ENCODE assay signal across 18 cellular contexts in the genomic region with DNA sequence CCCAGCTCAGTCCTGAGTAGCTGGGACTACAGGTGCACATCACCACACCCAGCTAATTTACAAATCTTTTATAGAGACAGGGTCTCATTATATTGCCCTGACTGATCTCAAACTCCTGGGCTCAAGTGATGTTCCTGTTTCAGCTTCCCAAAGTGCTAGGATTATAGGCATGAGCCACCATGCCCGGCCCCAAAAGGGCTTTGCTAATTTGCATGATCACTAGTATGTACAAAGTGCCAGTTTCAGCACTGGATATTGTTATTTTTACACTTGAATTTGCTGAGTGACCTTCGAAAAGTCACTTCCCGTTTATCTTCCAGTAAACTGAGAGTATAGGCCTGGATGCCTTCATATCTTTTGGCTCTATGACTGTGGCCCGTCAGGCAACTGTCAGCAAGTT. TPM values are rescaled to one million over a fixed set of nuclear protein-coding genes. Genes with fewer than 3 reads are reported as not detected.
A peak's percentile ranks its signal among the peaks of the same experiment; 100 is the strongest.
DNase-seq lines count a peak whose midpoint lies in the region; ATAC-seq, FAIRE-seq and TF ChIP-seq lines count a peak whose summit lies in the region.
"Had no signal": no experiment of that assay in that cellular context is flagged by ENCODE, and none has a peak within 500 bp of the region (broad histone marks: within the 10 kb centered on the region; RNA-seq: fewer than 3 reads in every experiment).

No MANE protein-coding gene starts in this region.

- FAIRE-seq in kidney (lab: Jason Lieb, UNC) (no peak), GM19239 (lab: Jason Lieb, UNC) (no peak)
- FAIRE-seq: D721Med, H1 had no signal

- CTCF ChIA-PET in activated CD4-positive, alpha-beta memory T cell treated with anti-CD3 and anti-CD28 coated beads for 36 hours (lab: Charles Lee), result no interaction called here

- POLR2A ChIA-PET in activated CD4-positive, alpha-beta memory T cell treated with anti-CD3 and anti-CD28 coated beads for 36 hours (lab: Charles Lee), result no interaction called here

- H3K4me1 ChIP-seq in Peyer's patch (no peaks in the 10 kb centered on the region), RWPE2 (ENCODE audit: insufficient read depth, poor library complexity, severe bottlenecking) (no peaks in the 10 kb centered on the region), kidney (ENCODE audit: control insufficient read depth in 1 of 2, insufficient read depth in 1 of 2, low read depth in 1 of 2, low read length in 2 of 2) (no peaks in the 10 kb centered on the region), sigmoid colon (no peaks in the 10 kb centered on the region)
- H3K4me1 ChIP-seq: A549, BE2C had no signal

- no peaks in the 10 kb centered on the region for H3K9me3 ChIP-seq in Peyer's patch
- no peaks in the 10 kb centered on the region for H3K9me3 ChIP-seq in RWPE2 (ENCODE audit: severe bottlenecking)
- no peaks in the 10 kb centered on the region for H3K9me3 ChIP-seq in kidney (ENCODE audit: control insufficient read depth in 1 of 2, low read length in 2 of 2)
- H3K9me3 ChIP-seq in sigmoid colon, result no peaks in the 10 kb centered on the region
- H3K9me3 ChIP-seq: A549, BE2C, HAP-1 had no signal

- no peak overlapping the region for H3K4me3 Mint-ChIP-seq in activated CD4-positive, alpha-beta memory T cell treated with anti-CD3 and anti-CD28 coated beads for 36 hours
- H3K4me3 Mint-ChIP-seq: CD4-positive, alpha-beta memory T cell had no signal

- WGBS in sigmoid colon, 2 donors, result 82 to 93% methylated on average over 4 of the region's 4 CpGs

- TF ChIP-seq POLR2A in Peyer's patch (IDR thresholded peaks at IDR 0.05) (no peak), sigmoid colon (IDR thresholded peaks at IDR 0.05) (no peak)

- H3K27ac ChIP-seq in Peyer's patch (no peak overlapping the region), RWPE2 (ENCODE audit: poor library complexity, severe bottlenecking) (no peak overlapping the region), kidney (ENCODE audit: low read depth in 2 of 2, low read length in 2 of 2) (no peak overlapping the region), sigmoid colon (no peak overlapping the region)
- H3K27ac ChIP-seq: A549, C4-2B, HL-60 had no signal

- H3K27ac Mint-ChIP-seq in activated CD4-positive, alpha-beta memory T cell treated with anti-CD3 and anti-CD28 coated beads for 36 hours, result no peak overlapping the region
- H3K27ac Mint-ChIP-seq: CD4-positive, alpha-beta memory T cell had no signal

- no peaks in the 10 kb centered on the region for H3K9me3 Mint-ChIP-seq in activated CD4-positive, alpha-beta memory T cell treated with anti-CD3 and anti-CD28 coated beads for 36 hours
- H3K9me3 Mint-ChIP-seq: CD4-positive, alpha-beta memory T cell had no signal

- no peak for TF ChIP-seq EP300 in sigmoid colon (IDR thresholded peaks at IDR 0.05)

- peak in 2 of 3 donors; percentile 4 to 23 for DNase-seq in Peyer's patch
- DNase-seq in RWPE2 (ENCODE audit: low spot score), result peak; percentile 14
- peak; percentile 15 for DNase-seq in kidney
- DNase-seq in sigmoid colon, result peak; percentile 8
- no peak for DNase-seq in activated CD4-positive, alpha-beta memory T cell treated with anti-CD3 and anti-CD28 coated beads for 36 hours
- no peak for DNase-seq in GM19239 (ENCODE audit: insufficient read length, low spot score)
- DNase-seq: BE2C; CD4-positive, alpha-beta memory T cell; COR-L47; DMS153; DMS79 treated with DMSO at 0.1 percent for 48 hours; GDM1 had no signal

- H3K27me3 Mint-ChIP-seq in activated CD4-positive, alpha-beta memory T cell treated with anti-CD3 and anti-CD28 coated beads for 36 hours, result no peaks in the 10 kb centered on the region
- H3K27me3 Mint-ChIP-seq: CD4-positive, alpha-beta memory T cell had no signal

- H3K4me3 ChIP-seq in Peyer's patch (no peak overlapping the region), RWPE2 (ENCODE audit: severe bottlenecking) (no peak overlapping the region), kidney (ENCODE audit: low read length in 2 of 2) (no peak overlapping the region), sigmoid colon (no peak overlapping the region)
- H3K4me3 ChIP-seq: A549, HAP-1 had no signal

- ATAC-seq in RWPE2 (ENCODE audit: low read depth), result no peak
- ATAC-seq: A549 had no signal

- TF ChIP-seq CTCF in Peyer's patch (IDR thresholded peaks at IDR 0.05), result no peak
- no peak for TF ChIP-seq CTCF in RWPE2 (IDR thresholded peaks at IDR 0.05; ENCODE audit: poor library complexity, severe bottlenecking)
- no peak for TF ChIP-seq CTCF in kidney (IDR thresholded peaks at IDR 0.05; ENCODE audit: borderline replicate concordance, extremely low read depth, insufficient read depth)
- no peak for TF ChIP-seq CTCF in sigmoid colon (IDR thresholded peaks at IDR 0.05)

- intact Hi-C loops in kidney (cut with DNase I), result no loop called here
- intact Hi-C loops in sigmoid colon (cut with DNase I), result loop anchor here (10.0 kb wide), 1 partner anchor 163 kb away; the partner anchor contains the start of gene PIAS1
- intact Hi-C loops in activated CD4-positive, alpha-beta memory T cell treated with anti-CD3 and anti-CD28 coated beads for 36 hours (cut with micrococcal nuclease), result no loop called here

- peaks cover 11% of the 10 kb centered on the region for H3K36me3 Mint-ChIP-seq in activated CD4-positive, alpha-beta memory T cell treated with anti-CD3 and anti-CD28 coated beads for 36 hours

- no peaks in the 10 kb centered on the region for H3K4me1 Mint-ChIP-seq in activated CD4-positive, alpha-beta memory T cell treated with anti-CD3 and anti-CD28 coated beads for 36 hours (ENCODE audit: low read depth)
- H3K4me1 Mint-ChIP-seq: CD4-positive, alpha-beta memory T cell had no signal

- no peak overlapping the region for H3K9ac ChIP-seq in kidney (ENCODE audit: low read length in 2 of 2)

- H3K36me3 ChIP-seq in Peyer's patch, result peaks cover 0 to 11% (median 0%) of the 10 kb centered on the region in 3 donors
- peaks cover 36% of the 10 kb centered on the region for H3K36me3 ChIP-seq in RWPE2 (ENCODE audit: low read depth)
- H3K36me3 ChIP-seq in kidney (ENCODE audit: control insufficient read depth in 1 of 2, insufficient read depth in 2 of 2, low read length in 2 of 2), result peaks cover 0 to 2% of the 10 kb centered on the region in 2 donors
- peaks cover 0 to 20% (median 0%) of the 10 kb centered on the region in 4 donors for H3K36me3 ChIP-seq in sigmoid colon

- no peaks in the 10 kb centered on the region for H3K27me3 ChIP-seq in Peyer's patch
- H3K27me3 ChIP-seq in RWPE2 (ENCODE audit: insufficient read depth, poor library complexity, severe bottlenecking), result no peaks in the 10 kb centered on the region
- H3K27me3 ChIP-seq in sigmoid colon, result no peaks in the 10 kb centered on the region
- H3K27me3 ChIP-seq: BE2C had no signal

RNA-seq across cellular contexts. Expression of gene CLN6, which starts 12.2 kb away (rescaled TPM):
- total RNA-seq in Peyer's patch (10 to 100 TPM; 19.0 to 38.0 (median 23.0) TPM), kidney (36.6 TPM), sigmoid colon (10 to 100 TPM in 3 of 4 donors, 1 to 10 TPM in 1; 9.3 to 17.4 (median 12.7) TPM)
- polyA plus RNA-seq in kidney (ENCODE audit: insufficient read depth, low read depth, low replicate concordance) (30.8 TPM), sigmoid colon (10 to 100 TPM in 1 of 3 donors, 1 to 10 TPM in 2; 5.4 to 43.3 (median 7.2) TPM)
- 10 to 100 TPM; 32.9 to 34.2 TPM for total RNA-seq in activated CD4-positive, alpha-beta memory T cell treated with anti-CD3 and anti-CD28 coated beads for 36 hours

RNA-seq across cellular contexts. Expression of gene CALML4, which starts 12.2 kb away (rescaled TPM):
- total RNA-seq in Peyer's patch, result 100 to 1,000 TPM in 3 of 4 donors, 10 to 100 TPM in 1; 57.8 to 153 (median 126) TPM
- 17.4 TPM for total RNA-seq in kidney
- polyA plus RNA-seq in kidney (ENCODE audit: insufficient read depth, low read depth, low replicate concordance), result 54.7 TPM
- 10 to 100 TPM in 1 of 4 donors, 1 to 10 TPM in 3; 3.9 to 10.9 (median 5.4) TPM for total RNA-seq in sigmoid colon
- 100 to 1,000 TPM; 154 to 309 (median 214) TPM for polyA plus RNA-seq in sigmoid colon
- 1 to 10 TPM; 5.3 to 7.0 TPM for total RNA-seq in activated CD4-positive, alpha-beta memory T cell treated with anti-CD3 and anti-CD28 coated beads for 36 hours

Comparison
In these comparisons a context has a peak if more than half of its experiments do, and no peak if none do; other contexts are left out.
1. DNase-seq: peak in Peyer's patch (2 of 3), RWPE2 (single experiment), kidney (single experiment) and sigmoid colon (single experiment); none in activated CD4-positive, alpha-beta memory T cell treated with anti-CD3 and anti-CD28 coated beads for 36 hours (single experiment) and GM19239 (single experiment).